ENCODE assay signal across 18 cellular contexts in the genomic region with DNA sequence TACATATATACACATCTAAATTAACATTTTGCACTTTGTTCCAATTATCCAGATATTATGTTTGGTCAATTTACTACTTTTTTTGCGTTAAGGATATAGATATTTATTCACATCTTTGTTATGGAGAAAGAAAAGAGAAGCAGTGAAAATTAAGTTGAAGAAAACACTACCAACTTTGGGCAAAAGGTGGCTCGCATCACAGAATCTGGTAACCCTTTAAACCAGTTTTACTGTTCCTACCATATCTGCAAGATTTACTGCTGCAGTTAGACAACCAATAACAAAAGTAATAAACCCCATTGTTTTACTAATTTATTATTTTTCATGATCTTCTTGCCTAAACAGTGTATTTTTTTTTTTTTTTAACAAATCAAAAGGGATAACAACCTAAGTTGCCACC.
"Had no signal": no experiment of that assay in that cellular context is flagged by ENCODE, and none has a peak within 500 bp of the region (broad histone marks: within the 10 kb centered on the region; RNA-seq: fewer than 3 reads in every experiment).

No MANE protein-coding gene starts in this region.

- H2AFZ ChIP-seq: parathyroid adenoma had no signal

- H3K27ac Mint-ChIP-seq: activated naive CD8-positive, alpha-beta T cell; memory B cell; stimulated activated memory B cell treated with anti-CD40 and anti-IgM and Interleukin-4, amounts not matched to agents 10 μg/mL and 1 μg/mL and 100 μg/mL, for 72 hours; T-cell had no signal

- H3K4me1 ChIP-seq: parathyroid adenoma had no signal

- ATAC-seq: left lung; stimulated activated memory B cell treated with anti-CD40 and anti-IgM and Interleukin-4, amounts not matched to agents 10 μg/mL and 1 μg/mL and 100 μg/mL, for 72 hours; T-cell had no signal

- H3K36me3 ChIP-seq: brain microvascular endothelial cell had no signal

- H3K4me3 ChIP-seq: dorsolateral prefrontal cortex, esophagus muscularis mucosa, left lung, skin epidermis, tibial nerve had no signal

- H3K27ac ChIP-seq: brain microvascular endothelial cell, dorsolateral prefrontal cortex, esophagus muscularis mucosa, left lung, parathyroid adenoma, skin epidermis, tibial nerve, WERI-Rb-1 had no signal

- H3K9me3 Mint-ChIP-seq: memory B cell; stimulated activated memory B cell treated with anti-CD40 and anti-IgM and Interleukin-4, amounts not matched to agents 10 μg/mL and 1 μg/mL and 100 μg/mL, for 72 hours had no signal

- H3K79me2 ChIP-seq: parathyroid adenoma had no signal

- DNase-seq: activated CD4-positive, alpha-beta T cell treated with anti-CD3 and anti-CD28 coated beads for 48 hours; activated CD8-positive, alpha-beta memory T cell treated with anti-CD3 and anti-CD28 coated beads for 24 hours; activated effector memory CD4-positive, alpha-beta T cell treated with Interleukin-2 at 50 U/mL for 16 hours; amygdala; brain microvascular endothelial cell; dorsolateral prefrontal cortex; foreskin fibroblast; islet precursor cell; left lung; T-cell; WERI-Rb-1 had no signal

- H3K9me3 ChIP-seq: esophagus muscularis mucosa, left lung, tibial nerve had no signal

- H3K4me3 Mint-ChIP-seq: activated naive CD8-positive, alpha-beta T cell; memory B cell; stimulated activated memory B cell treated with anti-CD40 and anti-IgM and Interleukin-4, amounts not matched to agents 10 μg/mL and 1 μg/mL and 100 μg/mL, for 72 hours; T-cell had no signal

- H3K9ac ChIP-seq: parathyroid adenoma had no signal

- H3K27me3 Mint-ChIP-seq: activated naive CD8-positive, alpha-beta T cell; memory B cell; stimulated activated memory B cell treated with anti-CD40 and anti-IgM and Interleukin-4, amounts not matched to agents 10 μg/mL and 1 μg/mL and 100 μg/mL, for 72 hours; T-cell had no signal

- H3K27me3 ChIP-seq: brain microvascular endothelial cell, dorsolateral prefrontal cortex, esophagus muscularis mucosa, left lung, tibial nerve had no signal
